ENCODE assay signal across 8 cellular contexts in genomic region chr1:221741971-221742554, GRCh38. TPM values are rescaled to one million over a fixed set of nuclear protein-coding genes. Genes with fewer than 3 reads are reported as not detected.
DNase-seq lines count a peak whose midpoint lies in the region; ATAC-seq and TF ChIP-seq lines count a peak whose summit lies in the region.

Gene DUSP10 (minus strand): TSS chr1:221742089. CDS start chr1:221739744, 2,345 bp downstream.

- no peaks in the 10 kb centered on the region for H3K27me3 Mint-ChIP-seq in CD4-positive, alpha-beta T cell
- no peaks in the 10 kb centered on the region for H3K27me3 Mint-ChIP-seq in activated CD4-positive, alpha-beta memory T cell treated with anti-CD3 and anti-CD28 coated beads for 36 hours

- 0% methylated on average over 28 of the region's 34 CpGs for WGBS in right lobe of liver (ENCODE audit: insufficient coverage, low coverage, low lambda C conversion rate, missing lambda C conversion rate)

- CTCF ChIA-PET in CD4-positive, alpha-beta T cell (lab: Charles Lee): interaction anchor here (1.1 to 3.6 kb wide), 11 partner anchors 12 to 971 kb away, joined by 3 to 22 read pairs (median 6); no protein-coding TSS in a partner anchor
- CTCF ChIA-PET in activated CD4-positive, alpha-beta memory T cell treated with anti-CD3 and anti-CD28 coated beads for 36 hours (lab: Charles Lee): interaction anchor here (0.7 to 4.6 kb wide), 16 partner anchors 8 to 723 kb away, joined by 3 to 23 read pairs (median 5); no protein-coding TSS in a partner anchor

- POLR2A ChIA-PET in CD4-positive, alpha-beta T cell (lab: Charles Lee): interaction anchor here (0.6 to 7.2 kb wide), 54 partner anchors 9 to 1622 kb away, joined by 3 to 172 read pairs (median 4); partner anchors contain the start of genes AIDA, BROX, SUSD4 and TAF1A
- POLR2A ChIA-PET in activated CD4-positive, alpha-beta memory T cell treated with anti-CD3 and anti-CD28 coated beads for 36 hours (lab: Charles Lee): interaction anchor here (0.6 to 3.7 kb wide), 25 partner anchors 9 to 1653 kb away, joined by 3 to 49 read pairs (median 6); no protein-coding TSS in a partner anchor

- ATAC-seq in CD4-positive, alpha-beta T cell (ENCODE audit: poor library complexity): peak; percentile 85
- ATAC-seq in GM19452 (IDR thresholded peaks at IDR 0.05; ENCODE audit: unreplicated experiment) (peak; percentile 80), HG03575 (IDR thresholded peaks at IDR 0.05; ENCODE audit: extremely low read depth, insufficient number of reproducible peaks, low FRiP score, unreplicated experiment) (peak; percentile 80), right lobe of liver (peak; percentile 72 to 89 (median 83))

- intact Hi-C loops in CD4-positive, alpha-beta T cell (cut with DNase I, micrococcal nuclease): loop anchor here (1.0 to 10.0 kb wide), 9 partner anchors 15 to 873 kb away; partner anchors contain the start of genes MIA3 (in 1 of the 2) and TAF1A (in 1 of the 2)
- intact Hi-C loops in activated CD4-positive, alpha-beta memory T cell treated with anti-CD3 and anti-CD28 coated beads for 36 hours (cut with micrococcal nuclease): loop anchor here (1.0 to 5.0 kb wide), 20 partner anchors 12 to 970 kb away; partner anchors contain the start of genes AIDA and BROX
- intact Hi-C loops in right lobe of liver (cut with DNase I): no loop called here

- peak within 1 kb of the TSS; percentile 98 for H3K27ac ChIP-seq in CD4-positive, alpha-beta T cell (ENCODE audit: low read depth, low read length)
- H3K27ac ChIP-seq in duodenal mucosa (ENCODE audit: low read depth, low read length) (peak within 1 kb of the TSS; percentile 94), right lobe of liver (peak within 1 kb of the TSS; percentile 97 to 99 (median 99))

- H3K9ac ChIP-seq in duodenal mucosa (ENCODE audit: low read depth in 1 of 2, low read length in 2 of 2): peak within 1 kb of the TSS; percentile 95 to 98

- peak; percentile 97 to 99 (median 98) for DNase-seq in CD4-positive, alpha-beta T cell
- DNase-seq in NCI-H82 treated with DMSO at 0.1 percent for 48 hours (lab: John Stamatoyannopoulos, UW; ENCODE audit: unreplicated experiment) (peak; percentile 99), right lobe of liver (peak; percentile 98 to 100 (median 99))
- DNase-seq in activated CD4-positive, alpha-beta memory T cell treated with anti-CD3 and anti-CD28 coated beads for 36 hours: peak; percentile 99
- peak; percentile 99 for DNase-seq in stimulated activated CD4-positive, alpha-beta T cell treated with anti-CD3 and anti-CD28 coated beads, Interleukin-4, amount 100 ng/mL, for 24 hours

- peaks cover 15 to 25% of the 10 kb centered on the region in 2 donors for H3K4me1 ChIP-seq in duodenal mucosa (ENCODE audit: control insufficient read depth in 1 of 2, insufficient read depth in 2 of 2, low read length in 2 of 2)
- H3K4me1 ChIP-seq in right lobe of liver: peaks cover 0 to 30% (median 13%) of the 10 kb centered on the region in 4 donors

- H3K9me3 ChIP-seq in CD4-positive, alpha-beta T cell (ENCODE audit: control insufficient read depth, low read length): no peaks in the 10 kb centered on the region
- H3K9me3 ChIP-seq in duodenal mucosa (ENCODE audit: control insufficient read depth in 1 of 2, low read length in 2 of 2): peaks cover 0 to 1% of the 10 kb centered on the region in 2 donors
- no peaks in the 10 kb centered on the region for H3K9me3 ChIP-seq in right lobe of liver

- no peaks in the 10 kb centered on the region for H3K9me3 Mint-ChIP-seq in CD4-positive, alpha-beta T cell
- H3K9me3 Mint-ChIP-seq in activated CD4-positive, alpha-beta memory T cell treated with anti-CD3 and anti-CD28 coated beads for 36 hours: no peaks in the 10 kb centered on the region

- H3K36me3 Mint-ChIP-seq in CD4-positive, alpha-beta T cell (ENCODE audit: low read depth): peaks cover 11% of the 10 kb centered on the region
- H3K36me3 Mint-ChIP-seq in activated CD4-positive, alpha-beta memory T cell treated with anti-CD3 and anti-CD28 coated beads for 36 hours: peaks cover 24% of the 10 kb centered on the region

- peaks cover 25% of the 10 kb centered on the region for H3K4me1 Mint-ChIP-seq in CD4-positive, alpha-beta T cell (ENCODE audit: low read depth)
- peaks cover 36% of the 10 kb centered on the region for H3K4me1 Mint-ChIP-seq in activated CD4-positive, alpha-beta memory T cell treated with anti-CD3 and anti-CD28 coated beads for 36 hours (ENCODE audit: low read depth)

- peak within 1 kb of the TSS; percentile 75 for H3K4me3 Mint-ChIP-seq in CD4-positive, alpha-beta T cell
- no peak within 1 kb of the TSS for H3K4me3 Mint-ChIP-seq in activated CD4-positive, alpha-beta memory T cell treated with anti-CD3 and anti-CD28 coated beads for 36 hours

- peak; percentile 99 for TF ChIP-seq POLR2A in right lobe of liver (IDR thresholded peaks at IDR 0.05)

- H3K36me3 ChIP-seq in duodenal mucosa (ENCODE audit: control insufficient read depth in 1 of 2, insufficient read depth in 2 of 2, low read length in 2 of 2) (no peaks in the 10 kb centered on the region), right lobe of liver (peaks cover 0 to 11% (median 2%) of the 10 kb centered on the region in 4 donors)

- no peak within 1 kb of the TSS for H3K27ac Mint-ChIP-seq in CD4-positive, alpha-beta T cell
- peak within 1 kb of the TSS; percentile 64 for H3K27ac Mint-ChIP-seq in activated CD4-positive, alpha-beta memory T cell treated with anti-CD3 and anti-CD28 coated beads for 36 hours

- no peak for TF ChIP-seq CTCF in CD4-positive, alpha-beta T cell (IDR thresholded peaks at IDR 0.05)
- TF ChIP-seq CTCF in right lobe of liver (IDR thresholded peaks at IDR 0.05): no peak

- H3K27me3 ChIP-seq in CD4-positive, alpha-beta T cell (ENCODE audit: control insufficient read depth, insufficient read depth, low read length): no peaks in the 10 kb centered on the region
- H3K27me3 ChIP-seq in duodenal mucosa (ENCODE audit: control insufficient read depth in 1 of 2, insufficient read depth in 2 of 2, low read length in 2 of 2) (no peaks in the 10 kb centered on the region), right lobe of liver (no peaks in the 10 kb centered on the region)

- H3K4me3 ChIP-seq in duodenal mucosa (ENCODE audit: low read depth in 1 of 2, low read length in 2 of 2): peak within 1 kb of the TSS; percentile 80 to 99
- peak within 1 kb of the TSS; percentile 52 to 76 (median 55) for H3K4me3 ChIP-seq in right lobe of liver

RNA-seq across cellular contexts. Expression of gene DUSP10, which starts in this region (rescaled TPM):
- 10 to 100 TPM; 66.9 to 70.9 TPM for total RNA-seq in CD4-positive, alpha-beta T cell
- 1 to 10 TPM; 8.8 to 8.9 TPM for total RNA-seq in activated CD4-positive, alpha-beta memory T cell treated with anti-CD3 and anti-CD28 coated beads for 36 hours
- total RNA-seq in right lobe of liver: 10 to 100 TPM in 5 of 6 experiments, 1 to 10 TPM in 1; 7.7 to 22.3 (median 16.3) TPM

Comparison
In these comparisons a context has a peak if more than half of its experiments do, and no peak if none do; other contexts are left out.
1. Peak in every context shown above with its lines: DNase-seq, ATAC-seq, H3K4me3 ChIP-seq and H3K27ac ChIP-seq.
2. intact Hi-C loops: an anchor here in CD4-positive, alpha-beta T cell (1.0 to 10.0 kb wide) and activated CD4-positive, alpha-beta memory T cell treated with anti-CD3 and anti-CD28 coated beads for 36 hours (1.0 to 5.0 kb wide); none called in right lobe of liver.